ENCODE assay signal across 9 cellular contexts in genomic region chr2:222427606-222428320, GRCh38. TPM values are rescaled to one million over a fixed set of nuclear protein-coding genes. Genes with fewer than 3 reads are reported as not detected.
A peak's percentile ranks its signal among the peaks of the same experiment; 100 is the strongest.
DNase-seq lines count a peak whose midpoint lies in the region; ATAC-seq and TF ChIP-seq lines count a peak whose summit lies in the region.
"Had no signal": no experiment of that assay in that cellular context is flagged by ENCODE, and none has a peak within 500 bp of the region (broad histone marks: within the 10 kb centered on the region; RNA-seq: fewer than 3 reads in every experiment).

No MANE protein-coding gene starts in this region.

- no peaks in the 10 kb centered on the region for H3K9me3 ChIP-seq in HAP-1
- H3K9me3 ChIP-seq in uterus, result no peaks in the 10 kb centered on the region

- DNase-seq in GM13976 (ENCODE audit: low spot score) (peak; percentile 42), glomerular visceral epithelial cell (ENCODE audit: extremely low spot score) (peak; percentile 37), HAP-1 (ENCODE audit: low spot score in 2 of 2) (no peak), NCI-H1694 (lab: John Stamatoyannopoulos, UW) (no peak), uterus (no peak)
- no peak for DNase-seq in stimulated activated CD4-positive, alpha-beta T cell treated with anti-CD3 and anti-CD28 coated beads, Interleukin-4, amount 100 ng/mL, for 4 hours

- no peak for TF ChIP-seq CTCF in GM13976 (IDR thresholded peaks at IDR 0.05; ENCODE audit: borderline replicate concordance, control extremely low read depth, extremely low read depth, insufficient read depth, missing control alignments)
- no peak for TF ChIP-seq CTCF in uterus (IDR thresholded peaks at IDR 0.05)

- TF ChIP-seq POLR2A in uterus (IDR thresholded peaks at IDR 0.05), result no peak

- ATAC-seq in GM21381 (IDR thresholded peaks at IDR 0.05; ENCODE audit: unreplicated experiment) (peak; percentile 54), HG03460 (IDR thresholded peaks at IDR 0.05; ENCODE audit: unreplicated experiment) (peak; percentile 51)

- H3K4me3 ChIP-seq in HAP-1, result no peak overlapping the region
- H3K4me3 ChIP-seq in uterus, result no peak overlapping the region

- in situ Hi-C loops in GM13976 (cut with MboI; ENCODE audit: low sequenced_read_pairs, unreplicated experiment), result loop anchor here (10.0 kb wide), 1 partner anchor 103 kb away; a partner anchor contains a TSS
- in situ Hi-C loops in HAP-1 (cut with MboI; ENCODE audit: low sequenced_read_pairs), result no loop called here

- H3K4me1 ChIP-seq in HAP-1, result no peaks in the 10 kb centered on the region
- H3K4me1 ChIP-seq in uterus, result peaks cover 0 to 7% of the 10 kb centered on the region in 2 donors

- no peak overlapping the region for H3K27ac ChIP-seq in uterus

- intact Hi-C loops in uterus (cut with DNase I; ENCODE audit: low total_unique reads), result no loop called here

- H3K27me3 ChIP-seq in HAP-1 (ENCODE audit: low read depth) (peaks cover 24% of the 10 kb centered on the region), uterus (peaks cover 9 to 12% of the 10 kb centered on the region in 2 donors)

- no peaks in the 10 kb centered on the region for H3K36me3 ChIP-seq in HAP-1 (replicated peaks)
- no peaks in the 10 kb centered on the region for H3K36me3 ChIP-seq in uterus

RNA-seq across cellular contexts. Expression of gene SGPP2, which starts 3.4 kb away (rescaled TPM):
- total RNA-seq in uterus, result 1 to 10 TPM in 2 of 4 donors, under 1 TPM in 1, not detected in 1; under 0.01 to 8.6 (median 4.2) TPM
- total RNA-seq: H1 had no signal

Comparison
In these comparisons a context has a peak if more than half of its experiments do, and no peak if none do; other contexts are left out.
1. DNase-seq: peak in GM13976 (single experiment) and glomerular visceral epithelial cell (single experiment); none in HAP-1 (0 of 2), NCI-H1694 (single experiment), uterus (0 of 2) and stimulated activated CD4-positive, alpha-beta T cell treated with anti-CD3 and anti-CD28 coated beads, Interleukin-4, amount 100 ng/mL, for 4 hours (0 of 2).